12 cellular contexts compared by ENCODE assay signal in the genomic region with DNA sequence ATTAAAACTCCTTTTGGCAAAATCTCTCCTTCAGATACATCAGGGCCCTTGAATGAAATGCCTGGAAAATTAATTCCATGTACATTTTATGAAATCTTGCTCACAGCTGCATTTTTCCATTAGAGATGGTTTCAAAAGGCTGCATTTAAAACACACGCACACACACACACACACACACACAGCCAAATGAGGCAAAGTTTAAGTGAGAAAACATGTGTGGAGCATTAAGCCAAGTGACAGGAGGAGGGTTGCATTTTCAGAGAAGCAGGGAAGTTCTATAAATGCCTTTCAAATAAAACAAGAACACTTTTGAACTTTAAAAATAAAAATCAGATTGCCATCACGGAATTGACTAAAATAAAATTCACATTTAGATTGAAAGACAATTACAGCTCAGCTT.
"Had no signal": no experiment of that assay in that cellular context is flagged by ENCODE, and none has a peak within 500 bp of the region (broad histone marks: within the 10 kb centered on the region; RNA-seq: fewer than 3 reads in every experiment).

No MANE protein-coding gene starts in this region.

- DNase-seq: activated gamma-delta T cell; activated T-cell treated with anti-CD3 and anti-CD28 coated beads, Interleukin-2, amount 50 U/mL, for 24 hours; aorta; left ventricle myocardium inferior; stimulated activated CD4-positive, alpha-beta T cell treated with anti-CD3 and anti-CD28 coated beads, Interleukin-2, amount 100 ng/mL, for 48 hours; stimulated activated naive CD4-positive, alpha-beta T cell treated with Interleukin-2 at 50 U/mL for 16 hours had no signal

- ATAC-seq: activated CD4-positive, CD25-positive, alpha-beta regulatory T cell treated with anti-CD3 and anti-CD28 coated beads, Interleukin-2, amount 50 U/mL, for 24 hours; natural killer cell treated with Interleukin-12 subunit alpha and Interleukin-12 subunit beta and Interleukin-15 and Interleukin-18, amount 100 ng/mL, for 72 hours had no signal

- H3K4me3 ChIP-seq: left ventricle myocardium inferior, suprapubic skin had no signal

- H3K36me3 Mint-ChIP-seq: memory B cell, type B pancreatic cell had no signal

- H3K4me1 Mint-ChIP-seq: memory B cell had no signal

- H3K27ac Mint-ChIP-seq: activated naive CD8-positive, alpha-beta T cell; activated T-cell treated with anti-CD3 and anti-CD28 coated beads, Interleukin-2, amount 50 U/mL, for 24 hours; memory B cell; natural killer cell treated with Interleukin-12 subunit alpha and Interleukin-12 subunit beta and Interleukin-15 and Interleukin-18, amount 100 ng/mL, for 72 hours; type B pancreatic cell had no signal

- H3K4me3 Mint-ChIP-seq: activated naive CD8-positive, alpha-beta T cell; activated T-cell treated with anti-CD3 and anti-CD28 coated beads, Interleukin-2, amount 50 U/mL, for 24 hours; memory B cell; natural killer cell treated with Interleukin-12 subunit alpha and Interleukin-12 subunit beta and Interleukin-15 and Interleukin-18, amount 100 ng/mL, for 72 hours; type B pancreatic cell had no signal

- H3K9me3 Mint-ChIP-seq: type B pancreatic cell had no signal

- H3K27me3 Mint-ChIP-seq: activated naive CD8-positive, alpha-beta T cell; activated T-cell treated with anti-CD3 and anti-CD28 coated beads, Interleukin-2, amount 50 U/mL, for 24 hours; memory B cell; natural killer cell treated with Interleukin-12 subunit alpha and Interleukin-12 subunit beta and Interleukin-15 and Interleukin-18, amount 100 ng/mL, for 72 hours; type B pancreatic cell had no signal
